Comparison of ENCODE assay signal across 20 cellular contexts in genomic region chr4:110850461-110851447, GRCh38.
DNase-seq lines count a peak whose midpoint lies in the region; ATAC-seq and TF ChIP-seq lines count a peak whose summit lies in the region.
"Had no signal": no experiment of that assay in that cellular context is flagged by ENCODE, and none has a peak within 500 bp of the region (broad histone marks: within the 10 kb centered on the region; RNA-seq: fewer than 3 reads in every experiment).

No MANE protein-coding gene starts in this region.

- H3K36me3 Mint-ChIP-seq in type B pancreatic cell, result no peaks in the 10 kb centered on the region
- H3K36me3 Mint-ChIP-seq: activated naive CD4-positive, alpha-beta T cell treated with anti-CD3 and anti-CD28 coated beads, Interleukin-2, amount 50 U/mL, for 72 hours; CD8-positive, alpha-beta memory T cell had no signal

- TF ChIP-seq CTCF in right atrium auricular region (IDR thresholded peaks at IDR 0.05) (no peak), type B pancreatic cell (conservative IDR thresholded peaks at IDR 0.05) (no peak), prostate gland (IDR thresholded peaks at IDR 0.05) (no peak)

- H3K4me3 ChIP-seq in right cardiac atrium (ENCODE audit: low read length) (peak overlapping the region; percentile 36), right atrium auricular region (peak overlapping the region in 1 of 2 donors; percentile 20), mucosa of rectum (ENCODE audit: low read length in 2 of 2) (peak overlapping the region; percentile 57 to 68), prostate gland (no peak overlapping the region)
- H3K4me3 ChIP-seq: ovary, testis had no signal

- TF ChIP-seq POLR2A in prostate gland (IDR thresholded peaks at IDR 0.05), result no peak

- H3K36me3 ChIP-seq in right atrium auricular region, result no peaks in the 10 kb centered on the region
- no peaks in the 10 kb centered on the region for H3K36me3 ChIP-seq in mucosa of rectum (ENCODE audit: control insufficient read depth in 2 of 2, insufficient read depth in 2 of 2, low read length in 2 of 2)
- no peaks in the 10 kb centered on the region for H3K36me3 ChIP-seq in prostate gland
- H3K36me3 ChIP-seq: ovary had no signal

- intact Hi-C loops in right cardiac atrium (cut with DNase I) (no loop called here), prostate gland (cut with DNase I) (no loop called here)

- H3K27me3 ChIP-seq in right cardiac atrium (ENCODE audit: control insufficient read depth, insufficient read depth) (no peaks in the 10 kb centered on the region), right atrium auricular region (no peaks in the 10 kb centered on the region), mucosa of rectum (ENCODE audit: control insufficient read depth in 2 of 2, insufficient read depth in 2 of 2, low read length in 2 of 2) (no peaks in the 10 kb centered on the region), prostate gland (replicated peaks; ENCODE audit: insufficient read depth) (no peaks in the 10 kb centered on the region)
- H3K27me3 ChIP-seq: ovary, testis had no signal

- no peaks in the 10 kb centered on the region for H3K9me3 Mint-ChIP-seq in type B pancreatic cell
- H3K9me3 Mint-ChIP-seq: activated naive CD4-positive, alpha-beta T cell treated with anti-CD3 and anti-CD28 coated beads, Interleukin-2, amount 50 U/mL, for 72 hours had no signal

- H3K9me3 ChIP-seq in right cardiac atrium (ENCODE audit: control insufficient read depth, low read length) (no peaks in the 10 kb centered on the region), right atrium auricular region (no peaks in the 10 kb centered on the region), mucosa of rectum (ENCODE audit: control insufficient read depth in 2 of 2, low read length in 2 of 2) (no peaks in the 10 kb centered on the region), prostate gland (no peaks in the 10 kb centered on the region)
- H3K9me3 ChIP-seq: ovary, testis had no signal

- H3K4me1 ChIP-seq in right cardiac atrium (ENCODE audit: control insufficient read depth, insufficient read depth, low read length), result no peaks in the 10 kb centered on the region
- no peaks in the 10 kb centered on the region for H3K4me1 ChIP-seq in right atrium auricular region
- peaks cover 9 to 25% of the 10 kb centered on the region in 2 donors for H3K4me1 ChIP-seq in mucosa of rectum (ENCODE audit: control insufficient read depth in 2 of 2, insufficient read depth in 2 of 2, low read length in 2 of 2)
- H3K4me1 ChIP-seq in prostate gland (replicated peaks), result no peaks in the 10 kb centered on the region
- H3K4me1 ChIP-seq: testis had no signal

- peak in 2 of 3 donors; percentile 16 to 60 for DNase-seq in right cardiac atrium
- no peak for DNase-seq in right atrium auricular region (ENCODE audit: low spot score)
- DNase-seq in SK-N-DZ (ENCODE audit: low spot score), result peak; percentile 6
- no peak for DNase-seq in type B pancreatic cell (ENCODE audit: extremely low spot score, unreplicated experiment)
- DNase-seq in DMS153 (lab: John Stamatoyannopoulos, UW), result no peak
- DNase-seq in activated CD4-positive, alpha-beta T cell treated with anti-CD3 and anti-CD28 coated beads for 4 hours, result no peak
- DNase-seq in prostate gland (ENCODE audit: low spot score), result no peak
- DNase-seq: activated T-cell treated with anti-CD3 and anti-CD28 coated beads for 4 hours; CD8-positive, alpha-beta memory T cell; foreskin fibroblast; KBM-7; mammary epithelial cell; NCI-H1105 treated with DMSO at 0.1 percent for 48 hours; NCI-H2227 treated with DMSO at 0.1 percent for 48 hours; ovary; stimulated activated CD4-positive, alpha-beta T cell treated with anti-CD3 and anti-CD28 coated beads, Interleukin-1b, Interleukin-23, amount 100 ng/mL, for 48 hours; T-helper 1 cell; testis had no signal

- H3K27ac ChIP-seq in right cardiac atrium (ENCODE audit: low read length) (no peak overlapping the region), right atrium auricular region (peak overlapping the region in 1 of 2 donors; percentile 12), mucosa of rectum (ENCODE audit: low read depth in 2 of 2, low read length in 2 of 2) (peak overlapping the region; percentile 32 to 64), prostate gland (no peak overlapping the region)
- H3K27ac ChIP-seq: ovary, testis had no signal

- peak overlapping the region; percentile 17 for H3K27ac Mint-ChIP-seq in type B pancreatic cell
- H3K27ac Mint-ChIP-seq: activated naive CD4-positive, alpha-beta T cell treated with anti-CD3 and anti-CD28 coated beads, Interleukin-2, amount 50 U/mL, for 72 hours; CD8-positive, alpha-beta memory T cell had no signal

- ATAC-seq in right cardiac atrium, result peak; percentile 26 to 43
- ATAC-seq: activated naive CD4-positive, alpha-beta T cell treated with anti-CD3 and anti-CD28 coated beads, Interleukin-2, amount 50 U/mL, for 72 hours had no signal

- H3K4me1 Mint-ChIP-seq in type B pancreatic cell (ENCODE audit: unreplicated experiment), result peaks cover 7% of the 10 kb centered on the region
- H3K4me1 Mint-ChIP-seq: CD8-positive, alpha-beta memory T cell had no signal

- no peak overlapping the region for H3K9ac ChIP-seq in mucosa of rectum (ENCODE audit: low read depth in 1 of 2, low read length in 2 of 2)

- 34% methylated on average over 12 of the region's 12 CpGs for whole genome bisulfite sequencing in right cardiac atrium
- WGBS in prostate gland, result 17% methylated on average over 12 of the region's 12 CpGs

- peaks cover 15% of the 10 kb centered on the region for H3K27me3 Mint-ChIP-seq in type B pancreatic cell
- H3K27me3 Mint-ChIP-seq: CD8-positive, alpha-beta memory T cell had no signal

- peak overlapping the region; percentile 24 for H3K4me3 Mint-ChIP-seq in type B pancreatic cell
- H3K4me3 Mint-ChIP-seq: CD8-positive, alpha-beta memory T cell had no signal

Comparison
In these comparisons a context has a peak if more than half of its experiments do, and no peak if none do; other contexts are left out.
1. DNase-seq: peak in right cardiac atrium (2 of 3) and SK-N-DZ (single experiment); none in right atrium auricular region (single experiment), type B pancreatic cell (single experiment), DMS153 (single experiment), activated CD4-positive, alpha-beta T cell treated with anti-CD3 and anti-CD28 coated beads for 4 hours (0 of 2) and prostate gland (single experiment).
2. H3K27ac ChIP-seq: peak in mucosa of rectum (2 of 2); none in right cardiac atrium (single experiment) and prostate gland (0 of 2).
3. H3K4me3 ChIP-seq: peak in right cardiac atrium (single experiment) and mucosa of rectum (2 of 2); none in prostate gland (0 of 2).